In genomic region chr6:123009101-123009500, GRCh38 we compare ENCODE assay signal across 17 cellular contexts. TPM values are rescaled to one million over a fixed set of nuclear protein-coding genes. Genes with fewer than 3 reads are reported as not detected.
DNase-seq lines count a peak whose midpoint lies in the region; ATAC-seq and TF ChIP-seq lines count a peak whose summit lies in the region.
"Had no signal": no experiment of that assay in that cellular context is flagged by ENCODE, and none has a peak within 500 bp of the region (broad histone marks: within the 10 kb centered on the region; RNA-seq: fewer than 3 reads in every experiment).

No MANE protein-coding gene starts in this region.

- no peaks in the 10 kb centered on the region for H3K36me3 ChIP-seq in DND-41 (ENCODE audit: insufficient read depth, low read length)
- H3K36me3 ChIP-seq: HAP-1 had no signal

- no peaks in the 10 kb centered on the region for H3K27me3 ChIP-seq in DND-41 (ENCODE audit: insufficient read depth, low read length, poor library complexity)

- H2AFZ ChIP-seq in DND-41 (ENCODE audit: low read depth, low read length): 0 out of 2 replicates have a peak overlapping the region, but pooled peaks have one; percentile 22

- no peaks in the 10 kb centered on the region for H3K4me1 ChIP-seq in DND-41 (ENCODE audit: insufficient read depth, low read length)
- H3K4me1 ChIP-seq: HAP-1 had no signal

- no peaks in the 10 kb centered on the region for H3K79me2 ChIP-seq in DND-41 (ENCODE audit: insufficient read depth, low read length)

- H3K27ac ChIP-seq in DND-41 (ENCODE audit: low read length): no peak overlapping the region

- no peak overlapping the region for H3K9ac ChIP-seq in DND-41 (ENCODE audit: low read depth, low read length)

- in situ Hi-C loops in G401 (cut with HindIII; ENCODE audit: low sequenced_read_pairs): no loop called here

- no peak for ATAC-seq in DND-41 (ENCODE audit: insufficient read depth, low read depth)

- no peak for DNase-seq in DND-41
- DNase-seq in G401 (ENCODE audit: low spot score): peak; percentile 62
- peak; percentile 23 to 67 for DNase-seq in NCI-H524 (lab: John Stamatoyannopoulos, UW)
- DNase-seq in cerebellar cortex (ENCODE audit: low spot score): peak; percentile 52
- no peak for DNase-seq in T1000 (lab: John Stamatoyannopoulos, UW)
- no peak for DNase-seq in NCI-H187 (lab: John Stamatoyannopoulos, UW)
- DNase-seq: C1 segment of cervical spinal cord; Calu3; CD4-positive, alpha-beta memory T cell; COR-L47; DMS53; DMS79 treated with DMSO at 0.1 percent for 48 hours; GDM1; GOT3; HFFc6 had no signal

- H3K4me2 ChIP-seq in DND-41 (ENCODE audit: insufficient read depth, low read length): no peak overlapping the region

- no peaks in the 10 kb centered on the region for H3K9me3 ChIP-seq in DND-41 (ENCODE audit: insufficient read depth, low read length, severe bottlenecking)
- H3K9me3 ChIP-seq: HAP-1 had no signal

- no peak for TF ChIP-seq CTCF in DND-41 (IDR thresholded peaks at IDR 0.05; ENCODE audit: borderline replicate concordance, extremely low read depth, low read length, poor library complexity, severe bottlenecking)

- no peak overlapping the region for H3K4me3 ChIP-seq in DND-41 (ENCODE audit: low read depth in 1 of 2, low read length in 2 of 2)
- H3K4me3 ChIP-seq: HAP-1 had no signal

- H4K20me1 ChIP-seq in DND-41 (ENCODE audit: insufficient read depth, low read length): no peaks in the 10 kb centered on the region

RNA-seq across cellular contexts. Expression of gene CLVS2, which starts 13.1 kb away (rescaled TPM):
- not detected in 2 replicates for total RNA-seq in G401 (2014; rRNA removed; shearing (Covaris generic))
- total RNA-seq: A172; Calu3; CD4-positive, alpha-beta memory T cell; HFFc6 had no signal

Comparison
In these comparisons a context has a peak if more than half of its experiments do, and no peak if none do; other contexts are left out.
1. DNase-seq: peak in G401 (single experiment), NCI-H524 (2 of 2) and cerebellar cortex (single experiment); none in DND-41 (single experiment), T1000 (single experiment) and NCI-H187 (0 of 2).